8 cellular contexts compared by ENCODE assay signal in genomic region chr3:108091498-108092259, GRCh38. TPM values are rescaled to one million over a fixed set of nuclear protein-coding genes. Genes with fewer than 3 reads are reported as not detected.
DNase-seq lines count a peak whose midpoint lies in the region; ATAC-seq and TF ChIP-seq lines count a peak whose summit lies in the region.

No MANE protein-coding gene starts in this region.

- peak overlapping the region; percentile 58 for H3K4me3 ChIP-seq in Jurkat, Clone E6-1 (ENCODE audit: low read length)
- H3K4me3 ChIP-seq in esophagus squamous epithelium (peak overlapping the region; percentile 71 to 95 (median 84)), neutrophil (ENCODE audit: low read depth in 1 of 2, low read length in 1 of 2) (peak overlapping the region; percentile 90 to 97)

- intact Hi-C loops in esophagus squamous epithelium (cut with DNase I), result no loop called here

- H3K27me3 ChIP-seq in esophagus squamous epithelium (no peaks in the 10 kb centered on the region), neutrophil (no peaks in the 10 kb centered on the region)

- no peaks in the 10 kb centered on the region for H3K36me3 ChIP-seq in ES-I3 (ENCODE audit: insufficient read depth, low read length)
- no peaks in the 10 kb centered on the region for H3K36me3 ChIP-seq in esophagus squamous epithelium
- H3K36me3 ChIP-seq in neutrophil, result no peaks in the 10 kb centered on the region

- H3K4me1 ChIP-seq in ES-I3 (ENCODE audit: insufficient read depth, low read length) (no peaks in the 10 kb centered on the region), esophagus squamous epithelium (peaks cover 11 to 38% (median 12%) of the 10 kb centered on the region in 3 donors), neutrophil (ENCODE audit: control insufficient read depth in 1 of 2, insufficient read depth in 1 of 2, low read depth in 1 of 2, low read length in 1 of 2) (peaks cover 42 to 44% of the 10 kb centered on the region in 2 experiments)

- peaks cover 5% of the 10 kb centered on the region; the same call in 1 of the 2 replicates for H3K9me3 ChIP-seq in ES-I3 (ENCODE audit: control insufficient read depth, insufficient read depth, low read length)
- H3K9me3 ChIP-seq in esophagus squamous epithelium, result no peaks in the 10 kb centered on the region
- no peaks in the 10 kb centered on the region for H3K9me3 ChIP-seq in neutrophil

- TF ChIP-seq CTCF in esophagus squamous epithelium (IDR thresholded peaks at IDR 0.05) (peak in 1 of 6 experiments; percentile 14), neutrophil (IDR thresholded peaks at IDR 0.05) (no peak)

- H3K9ac ChIP-seq in ES-I3 (ENCODE audit: low read depth, low read length), result peak overlapping the region; percentile 99

- ATAC-seq in HG03196 (IDR thresholded peaks at IDR 0.05; ENCODE audit: unreplicated experiment), result no peak

- TF ChIP-seq POLR2A in esophagus squamous epithelium (IDR thresholded peaks at IDR 0.05), result no peak

- no peak for DNase-seq in Jurkat, Clone E6-1 (ENCODE audit: low read depth, low spot score)
- DNase-seq in activated T-cell treated with anti-CD3 and anti-CD28 coated beads, Interleukin-2, amount 50 U/mL, for 1 hour, result peak; percentile 65
- DNase-seq in esophagus squamous epithelium (lab: John Stamatoyannopoulos, UW) (no peak), HCEC 1CT (no peak), COLO829 (ENCODE audit: low spot score) (no peak)

- 37 to 40% methylated on average over 27 to 28 of the region's 42 CpGs for WGBS in esophagus squamous epithelium, 2 donors

- H3K27ac ChIP-seq in esophagus squamous epithelium (peak overlapping the region; percentile 90 to 96 (median 92)), neutrophil (peak overlapping the region; percentile 96)

RNA-seq across cellular contexts. Expression of gene CD47, which starts 0.8 kb away (rescaled TPM):
- 275 TPM for polyA plus RNA-seq in Jurkat, Clone E6-1 (2012; ENCODE audit: insufficient read depth, insufficient read length)
- total RNA-seq in esophagus squamous epithelium, result 100 to 1,000 TPM in 2 of 4 donors, 10 to 100 TPM in 2; 79.0 to 177 (median 115) TPM
